ENCODE assay signal across 8 cellular contexts in the genomic region with DNA sequence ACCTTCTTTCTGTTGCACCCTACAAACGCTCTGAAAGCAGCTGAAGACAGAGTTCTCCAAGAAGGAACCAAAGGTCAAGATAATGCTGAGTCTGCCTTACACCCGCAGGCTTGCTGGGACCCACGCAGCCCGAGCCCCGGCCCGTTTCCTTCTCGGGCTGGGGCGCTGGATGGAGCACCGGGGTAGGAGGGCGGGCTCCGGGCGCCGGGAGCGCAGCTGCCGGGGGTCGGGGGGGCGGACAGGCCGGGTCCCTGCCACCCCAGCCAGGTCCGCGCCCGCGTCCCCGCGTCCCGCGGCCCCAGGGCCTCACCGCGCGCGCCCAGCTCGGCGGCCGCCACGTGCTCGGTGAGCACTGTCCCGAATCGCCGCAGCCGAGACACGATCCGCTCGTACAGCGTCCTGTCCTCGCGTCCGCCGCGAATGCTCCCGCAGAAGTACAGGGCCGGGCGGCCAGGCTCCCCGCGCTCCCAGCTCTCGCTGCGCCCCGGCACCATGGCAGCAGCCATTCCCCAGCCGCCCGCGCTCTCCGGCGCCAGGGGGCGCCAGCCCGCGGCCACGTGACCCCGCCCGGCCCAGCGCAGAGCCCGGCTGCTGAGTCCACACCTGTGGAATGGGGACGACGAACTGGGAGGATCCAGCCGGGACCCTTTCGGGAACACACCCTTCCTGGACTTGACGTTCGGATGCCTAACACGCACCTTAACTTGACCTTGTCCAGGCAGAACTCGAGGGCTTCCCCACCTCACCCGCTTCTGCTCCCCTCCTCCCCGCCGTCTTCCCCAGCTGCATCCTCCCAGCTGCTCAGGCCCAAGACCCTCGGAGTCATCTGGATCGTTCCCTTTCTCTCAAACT. TPM values are rescaled to one million over a fixed set of nuclear protein-coding genes. Genes with fewer than 3 reads are reported as not detected.
DNase-seq lines count a peak whose midpoint lies in the region; ATAC-seq and TF ChIP-seq lines count a peak whose summit lies in the region.

A gene with protein sequence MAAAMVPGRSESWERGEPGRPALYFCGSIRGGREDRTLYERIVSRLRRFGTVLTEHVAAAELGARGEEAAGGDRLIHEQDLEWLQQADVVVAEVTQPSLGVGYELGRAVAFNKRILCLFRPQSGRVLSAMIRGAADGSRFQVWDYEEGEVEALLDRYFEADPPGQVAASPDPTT (minus strand): TSS at position 531 of the 852 bp plus-strand sequence. CDS start 25 bp downstream, at position 506.

- peak within 1 kb of the TSS; percentile 43 for H3K4me3 ChIP-seq in lower leg skin (ENCODE audit: low read depth, poor library complexity, severe bottlenecking)

- no peak for TF ChIP-seq CTCF in lower leg skin (IDR thresholded peaks at IDR 0.05)

- peak; percentile 37 for DNase-seq in A172 (ENCODE audit: low spot score)
- peak; percentile 74 for DNase-seq in NCI-H345 (lab: John Stamatoyannopoulos, UW)
- peak; percentile 64 to 66 for DNase-seq in activated CD4-positive, alpha-beta T cell treated with anti-CD3 and anti-CD28 coated beads, Interleukin-2, amount 50 U/mL, for 4 hours
- peak; percentile 87 for DNase-seq in ecto neural progenitor cell (ENCODE audit: low spot score)
- DNase-seq in lower leg skin (ENCODE audit: low spot score in 2 of 2) = peak; percentile 43 to 95
- peak; percentile 68 to 74 for DNase-seq in stimulated activated CD4-positive, alpha-beta T cell treated with anti-CD3 and anti-CD28 coated beads, Interleukin-4, amount 100 ng/mL, for 48 hours (ENCODE audit: low read depth in 2 of 2)

- peak; percentile 84 for ATAC-seq in GM18498 (IDR thresholded peaks at IDR 0.05; ENCODE audit: unreplicated experiment)
- ATAC-seq in HG03025 (IDR thresholded peaks at IDR 0.05; ENCODE audit: low FRiP score, unreplicated experiment) = peak; percentile 47

- 2 to 7% methylated on average over 24 to 77 of the region's 82 CpGs for WGBS in lower leg skin, 2 donors

- no peak for TF ChIP-seq POLR2A in lower leg skin (IDR thresholded peaks at IDR 0.05)

- intact Hi-C loops in lower leg skin (cut with DNase I; ENCODE audit: low total_unique reads) = no loop called here

RNA-seq across cellular contexts. Expression of the gene that starts here (rescaled TPM):
- 120 and 173 TPM in 2 replicates for total RNA-seq in A172 (2014; rRNA removed; shearing (Covaris generic))
- total RNA-seq in lower leg skin = 10 to 100 TPM; 48.5 to 77.0 (median 61.2) TPM

Comparison
In these comparisons a context has a peak if more than half of its experiments do, and no peak if none do; other contexts are left out.
1. Peak in every context shown above with its lines: DNase-seq, ATAC-seq and H3K4me3 ChIP-seq.
2. DNase-seq: peak in every context shown above with its lines; median percentile 87 in ecto neural progenitor cell; 74 in NCI-H345; 71 in stimulated activated CD4-positive, alpha-beta T cell treated with anti-CD3 and anti-CD28 coated beads, Interleukin-4, amount 100 ng/mL, for 48 hours; 69 in lower leg skin; 65 in activated CD4-positive, alpha-beta T cell treated with anti-CD3 and anti-CD28 coated beads, Interleukin-2, amount 50 U/mL, for 4 hours; 37 in A172.